Comparison of ENCODE assay signal across 7 cellular contexts in the genomic region with DNA sequence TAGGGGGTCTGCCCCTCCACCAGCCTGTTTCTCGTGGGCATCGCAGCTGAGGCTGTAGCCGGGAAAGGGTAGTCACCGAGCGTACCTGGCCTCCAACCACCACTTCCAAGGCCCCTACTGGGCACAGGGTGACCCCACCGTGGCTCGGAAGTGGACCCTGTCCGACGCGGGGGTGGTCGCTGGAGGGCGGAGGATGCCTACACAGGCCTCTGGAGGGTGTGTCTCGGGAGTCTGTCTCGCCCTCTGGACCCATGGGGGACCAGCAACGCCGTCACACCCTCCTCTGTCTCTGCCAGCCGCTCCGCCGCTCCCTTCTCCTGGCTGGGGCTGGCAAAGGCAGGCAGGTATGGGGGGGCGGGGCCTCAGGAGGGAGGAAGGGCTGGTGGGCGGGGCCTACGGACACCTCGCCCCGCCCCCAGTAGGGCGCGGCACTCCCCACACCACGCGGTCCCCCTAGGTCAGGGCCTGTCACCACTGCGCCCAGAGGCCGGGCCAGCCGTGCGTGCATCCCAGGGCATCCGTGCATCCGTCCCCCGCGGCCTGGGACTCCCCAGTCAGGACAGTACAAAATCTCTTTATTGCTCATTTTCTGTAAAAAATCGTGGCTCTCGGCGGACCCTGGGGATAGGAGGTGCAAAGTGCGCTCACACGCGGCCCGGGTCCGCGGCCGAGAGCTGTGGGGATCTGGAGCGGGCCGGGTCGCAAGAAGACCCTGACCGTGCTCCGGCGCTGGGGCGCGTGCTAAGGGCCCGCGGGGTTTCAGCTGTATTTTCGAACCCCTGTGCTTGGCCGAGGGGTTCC. TPM values are rescaled to one million over a fixed set of nuclear protein-coding genes. Genes with fewer than 3 reads are reported as not detected.
A peak's percentile ranks its signal among the peaks of the same experiment; 100 is the strongest.
DNase-seq lines count a peak whose midpoint lies in the region; ATAC-seq, FAIRE-seq and TF ChIP-seq lines count a peak whose summit lies in the region.
"Not testable (repeated sequence)": the region's sequence is repeated elsewhere in the genome, so short reads cannot be mapped to it uniquely, and the experiment has no call there.
"Had no signal": no experiment of that assay in that cellular context is flagged by ENCODE, and none has a peak within 500 bp of the region (broad histone marks: within the 10 kb centered on the region; RNA-seq: fewer than 3 reads in every experiment).

No MANE protein-coding gene starts in this region.

- not testable (repeated sequence) for H3K4me1 ChIP-seq in HCT116 (ENCODE audit: control insufficient read depth in 1 of 2, insufficient read depth in 2 of 2, low read length in 2 of 2); foreskin keratinocyte; kidney (ENCODE audit: control insufficient read depth in 1 of 2, insufficient read depth in 1 of 2, low read depth in 1 of 2, low read length in 2 of 2)

- not testable (repeated sequence) for H3K4me3 ChIP-seq in HCT116 (replicated peaks in 1 of 2; ENCODE audit: low read depth in 1 of 2, low read length in 2 of 2); kidney (ENCODE audit: low read length in 2 of 2)

- not testable (repeated sequence) for H4K20me1 ChIP-seq in HCT116 (ENCODE audit: insufficient read depth)

- H3K79me2 ChIP-seq in HCT116 (ENCODE audit: insufficient read depth, low read length) = not testable (repeated sequence)

- CTCF ChIA-PET in HCT116 (lab: Charles Lee) = not testable (repeated sequence)

- ATAC-seq in HCT116 (peak; percentile 85), foreskin keratinocyte (peak; percentile 25)

- POLR2A ChIA-PET in HCT116 (lab: Charles Lee) = not testable (repeated sequence)

- H3K36me3 ChIP-seq in HCT116 (ENCODE audit: control insufficient read depth in 1 of 2, insufficient read depth in 2 of 2, low read length in 2 of 2); kidney (ENCODE audit: control insufficient read depth in 1 of 2, insufficient read depth in 2 of 2, low read length in 2 of 2): not testable (repeated sequence)

- intact Hi-C loops in HCT116 (cut with micrococcal nuclease) = loop anchor here (10.0 kb wide), 1 partner anchor 136 kb away; no protein-coding TSS in a partner anchor
- intact Hi-C loops in kidney (cut with DNase I); posterior vena cava (cut with DNase I): not testable (repeated sequence)

- not testable (repeated sequence) for DNase-seq in HCT116 (ENCODE audit: low read depth, low spot score); foreskin keratinocyte
- peak; percentile 62 for DNase-seq in activated effector memory CD4-positive, alpha-beta T cell treated with anti-CD3 and anti-CD28 coated beads, Interleukin-2, amount 50 U/mL, for 16 hours
- DNase-seq in kidney (peak; percentile 77), posterior vena cava (ENCODE audit: low spot score) (peak; percentile 80)

- RAD21 ChIA-PET in HCT116 (lab: Charles Lee; ENCODE audit: low non-redundant PET in 1 of 2, low total read pairs in 2 of 2, uncharacterized antibody in 2 of 2, unreplicated experiment in 2 of 2) = not testable (repeated sequence)

- TF ChIP-seq POLR2A in HCT116 (IDR thresholded peaks at IDR 0.05; ENCODE audit: borderline replicate concordance, extremely low read depth, insufficient read depth, insufficient read length) = not testable (repeated sequence)

- H3K9me3 ChIP-seq in HCT116 (ENCODE audit: control insufficient read depth in 1 of 2, insufficient read depth in 1 of 2, low read depth in 1 of 2, low read length in 2 of 2); kidney (ENCODE audit: control insufficient read depth in 1 of 2, low read length in 2 of 2): not testable (repeated sequence)

- not testable (repeated sequence) for TF ChIP-seq CTCF in HCT116 (IDR thresholded peaks at IDR 0.05 in 2 of 3, conservative IDR thresholded peaks at IDR 0.05 in 1 of 3; ENCODE audit: borderline replicate concordance in 1 of 3, insufficient read depth in 1 of 3, low read depth in 2 of 3, low read length in 2 of 3); foreskin keratinocyte (conservative IDR thresholded peaks at IDR 0.05); kidney (IDR thresholded peaks at IDR 0.05; ENCODE audit: borderline replicate concordance, extremely low read depth, insufficient read depth)

- H3K27me3 ChIP-seq in HCT116 (ENCODE audit: insufficient read depth, low read length); foreskin keratinocyte: not testable (repeated sequence)

- H3K9me2 ChIP-seq in HCT116 (ENCODE audit: insufficient read depth) = not testable (repeated sequence)

- TF ChIP-seq RAD21 in HCT116 (IDR thresholded peaks at IDR 0.05; ENCODE audit: low read depth) = not testable (repeated sequence)

- H2AFZ ChIP-seq in HCT116 (ENCODE audit: low read depth, low read length, poor library complexity, severe bottlenecking) = not testable (repeated sequence)

- not testable (repeated sequence) for H3K27ac ChIP-seq in HCT116 (ENCODE audit: low read depth, low read length); foreskin keratinocyte; kidney (ENCODE audit: low read depth in 2 of 2, low read length in 2 of 2)

- not testable (repeated sequence) for H3K4me2 ChIP-seq in HCT116 (ENCODE audit: low read length)

- not testable (repeated sequence) for BruUV-seq in HCT116 (replicated peaks; lab: Mats Ljungman, UMichigan)

- H3K9ac ChIP-seq in HCT116 (ENCODE audit: low read length); kidney (ENCODE audit: low read length in 2 of 2): not testable (repeated sequence)

- not testable (repeated sequence) for FAIRE-seq in kidney (lab: Jason Lieb, UNC)

TF ChIP-seq in HCT116, 20 proteins besides CTCF, POLR2A, EP300 and RAD21:
- 0 out of 2 replicates have a peak, but pooled peaks have one; percentile 11 for TF ChIP-seq POLR2AphosphoS5 (IDR thresholded peaks at IDR 0.05; ENCODE audit: low read depth, low read length)
- TF ChIP-seq, protein P1, sequence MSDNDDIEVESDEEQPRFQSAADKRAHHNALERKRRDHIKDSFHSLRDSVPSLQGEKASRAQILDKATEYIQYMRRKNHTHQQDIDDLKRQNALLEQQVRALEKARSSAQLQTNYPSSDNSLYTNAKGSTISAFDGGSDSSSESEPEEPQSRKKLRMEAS (IDR thresholded peaks at IDR 0.05) = 0 out of 2 replicates have a peak, but pooled peaks have one; percentile 28
TF ChIP-seq in HCT116: peak in this region for 2; not testable (repeated sequence) for 18.

RNA-seq across cellular contexts. Expression of gene UNC93B1, which starts 13.2 kb away (rescaled TPM):
- total RNA-seq in HCT116 (2021; ENCODE audit: unreplicated experiment) = 72.9 TPM
- 55.1 and 67.6 TPM in 2 replicates for polyA plus RNA-seq in HCT116 (2012)
- 14.8 and 16.3 TPM in 2 replicates for total RNA-seq in foreskin keratinocyte
- 14.8 and 15.3 TPM in 2 replicates for polyA plus RNA-seq in foreskin keratinocyte
- 67.9 TPM for total RNA-seq in kidney
- 21.3 TPM for polyA plus RNA-seq in kidney (ENCODE audit: insufficient read depth, low read depth, low replicate concordance)
- total RNA-seq in posterior vena cava = 10 to 100 TPM; 15.9 to 28.5 TPM

RNA-seq across cellular contexts. Expression of gene ALDH3B1, which starts 19.4 kb away (rescaled TPM):
- total RNA-seq in HCT116 (2021; ENCODE audit: unreplicated experiment) (25.5 TPM), foreskin keratinocyte (not detected in 2 replicates), kidney (42.7 TPM), posterior vena cava (10 to 100 TPM; 11.2 to 15.0 TPM)
- polyA plus RNA-seq in HCT116 (2012) = 28.9 and 39.8 TPM in 2 replicates
- polyA plus RNA-seq in foreskin keratinocyte (0.03 TPM in 1 of 2 replicates, not detected in the other), kidney (ENCODE audit: insufficient read depth, low read depth, low replicate concordance) (20.9 TPM)
- total RNA-seq: activated naive CD8-positive, alpha-beta T cell treated with anti-CD3 and anti-CD28 coated beads for 36 hours had no signal
- polyA plus RNA-seq: neural cell had no signal

RNA-seq across cellular contexts. Expression of gene NDUFS8, which starts 39.7 kb away (rescaled TPM):
- total RNA-seq in HCT116 (2021; ENCODE audit: unreplicated experiment) = 189 TPM
- polyA plus RNA-seq in HCT116 (2012) = 245 and 268 TPM in 2 replicates
- total RNA-seq in foreskin keratinocyte = 149 and 157 TPM in 2 replicates
- polyA plus RNA-seq in foreskin keratinocyte = 188 and 220 TPM in 2 replicates
- total RNA-seq in kidney = 144 TPM
- 472 TPM for polyA plus RNA-seq in kidney (ENCODE audit: insufficient read depth, low read depth, low replicate concordance)
- total RNA-seq in posterior vena cava = 100 to 1,000 TPM in 1 of 2 donors, 10 to 100 TPM in 1; 95.3 to 101 TPM

RNA-seq across cellular contexts. Expression of gene TCIRG1, which starts 48.1 kb away (rescaled TPM):
- total RNA-seq in HCT116 (2021; ENCODE audit: unreplicated experiment) (101 TPM), foreskin keratinocyte (36.7 and 46.0 TPM in 2 replicates), kidney (97.1 TPM), posterior vena cava (100 to 1,000 TPM in 1 of 2 donors, 10 to 100 TPM in 1; 80.8 to 105 TPM)
- 88.7 and 97.2 TPM in 2 replicates for polyA plus RNA-seq in HCT116 (2012)
- polyA plus RNA-seq in foreskin keratinocyte (43.5 and 57.1 TPM in 2 replicates), kidney (ENCODE audit: insufficient read depth, low read depth, low replicate concordance) (36.3 TPM)

Comparison
In these comparisons a context has a peak if more than half of its experiments do, and no peak if none do; other contexts are left out.
1. RNA of gene ALDH3B1, which starts 19.4 kb away (total RNA-seq): 42.7 TPM in kidney (single experiment), 25.5 TPM in HCT116 (single experiment) and 11.2 to 15.0 TPM in posterior vena cava; not detected in foreskin keratinocyte; every median in the first group is over 10 times any median in the second.